11 cellular contexts compared by ENCODE assay signal in the genomic region with DNA sequence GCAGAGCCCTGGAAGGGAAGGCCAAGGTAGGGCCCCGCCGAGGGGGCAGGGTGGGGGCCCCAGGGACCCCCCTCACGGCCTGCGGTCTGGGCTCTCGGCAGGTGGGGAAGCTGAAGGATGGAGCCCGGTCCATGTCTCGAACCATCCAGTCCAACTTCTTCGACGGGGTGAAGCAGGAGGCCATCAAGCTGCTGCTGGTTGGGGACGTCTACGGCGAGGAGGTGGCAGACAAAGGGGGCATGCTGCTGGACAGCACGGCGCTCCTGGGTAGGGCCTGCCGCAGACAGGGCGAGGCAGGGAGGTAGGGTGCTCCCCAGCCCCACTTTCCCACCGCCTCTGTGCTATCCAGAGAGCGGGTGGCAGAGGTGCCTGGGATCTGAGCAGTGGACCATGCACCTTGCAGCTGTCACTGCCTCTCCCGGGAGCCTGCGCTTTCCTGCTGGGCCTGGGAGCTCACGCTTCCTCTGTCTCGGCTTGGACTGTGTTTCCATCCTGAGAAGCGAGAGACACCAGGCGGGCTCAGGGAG.
DNase-seq lines count a peak whose midpoint lies in the region; TF ChIP-seq lines count a peak whose summit lies in the region.
"Had no signal": no experiment of that assay in that cellular context is flagged by ENCODE, and none has a peak within 500 bp of the region (broad histone marks: within the 10 kb centered on the region; RNA-seq: fewer than 3 reads in every experiment).

No MANE protein-coding gene starts in this region.

- 0 out of 2 replicates have a peak, but pooled peaks cover 15% of the 10 kb centered on the region for H3K36me3 ChIP-seq in BLaER1
- H3K36me3 ChIP-seq in OCI-LY7 (ENCODE audit: insufficient read depth, low read length) = no peaks in the 10 kb centered on the region
- H3K36me3 ChIP-seq in tibial artery = peaks cover 6 to 55% (median 32%) of the 10 kb centered on the region in 3 donors

- H3K9me3 ChIP-seq in BLaER1 (peaks cover 11% of the 10 kb centered on the region), OCI-LY7 (ENCODE audit: low read length) (no peaks in the 10 kb centered on the region), tibial artery (no peaks in the 10 kb centered on the region)

- H3K9ac ChIP-seq in BLaER1 = no peak overlapping the region
- H3K9ac ChIP-seq: KMS-11 had no signal

- POLR2A ChIA-PET in OCI-LY7 (lab: Charles Lee) = interaction anchor here (1.0 kb wide), 1 partner anchor 316 kb away, joined by 3 read pairs; no protein-coding TSS in a partner anchor

- H3K4me3 ChIP-seq in BLaER1 (no peak overlapping the region), coronary artery (no peak overlapping the region), OCI-LY7 (ENCODE audit: low read depth, low read length, poor library complexity, severe bottlenecking) (no peak overlapping the region), tibial artery (no peak overlapping the region)

- DNase-seq in DMS79 (lab: John Stamatoyannopoulos, UW) (peak; percentile 35), DMS79 treated with DMSO at 0.1 percent for 48 hours (lab: John Stamatoyannopoulos, UW) (no peak), NCI-H2171 (lab: John Stamatoyannopoulos, UW) (peak; percentile 84), coronary artery (ENCODE audit: low spot score) (peak; percentile 73), OCI-LY7 (ENCODE audit: low spot score) (no peak), tibial artery (no peak)
- no peak for DNase-seq in activated naive CD4-positive, alpha-beta T cell treated with Interleukin-2 at 50 U/mL for 16 hours
- DNase-seq: NCI-H1436, NCI-H82 had no signal

- H3K27me3 ChIP-seq in BLaER1 (no peaks in the 10 kb centered on the region), tibial artery (no peaks in the 10 kb centered on the region)

- H4K20me1 ChIP-seq in BLaER1 (no peaks in the 10 kb centered on the region), OCI-LY7 (ENCODE audit: insufficient read depth, low read length) (no peaks in the 10 kb centered on the region)

- no peaks in the 10 kb centered on the region for H3K79me2 ChIP-seq in OCI-LY7 (ENCODE audit: insufficient read depth, low read depth, low read length)

- intact Hi-C loops in OCI-LY7 (cut with micrococcal nuclease; ENCODE audit: unreplicated experiment) = no loop called here
- intact Hi-C loops in tibial artery (cut with DNase I; ENCODE audit: low total_unique reads) = loop anchor here (5.0 kb wide), 1 partner anchor 82 kb away; the partner anchor contains the start of gene SYNJ2

- peak overlapping the region; percentile 53 for H3K4me2 ChIP-seq in BLaER1
- no peak overlapping the region for H3K4me2 ChIP-seq in OCI-LY7 (ENCODE audit: low read length)
- H3K4me2 ChIP-seq: KMS-11 had no signal

- H3K27ac ChIP-seq in BLaER1 (no peak overlapping the region), coronary artery (no peak overlapping the region), OCI-LY7 (ENCODE audit: low read depth, low read length, poor library complexity, severe bottlenecking) (no peak overlapping the region), tibial artery (no peak overlapping the region)
- H3K27ac ChIP-seq: KMS-11 had no signal

- CTCF ChIA-PET in OCI-LY7 (lab: Charles Lee; ENCODE audit: unreplicated experiment) = no interaction called here

- no peaks in the 10 kb centered on the region for H3K9me2 ChIP-seq in OCI-LY7 (ENCODE audit: insufficient read depth, low read length)

- peaks cover 38% of the 10 kb centered on the region for H3K4me1 ChIP-seq in BLaER1
- no peaks in the 10 kb centered on the region for H3K4me1 ChIP-seq in OCI-LY7 (ENCODE audit: insufficient read depth, low read length, poor library complexity, severe bottlenecking)
- H3K4me1 ChIP-seq in tibial artery = peaks cover 6 to 41% (median 29%) of the 10 kb centered on the region in 4 donors

- TF ChIP-seq CTCF in coronary artery (IDR thresholded peaks at IDR 0.05) = no peak
- TF ChIP-seq CTCF in OCI-LY7 (conservative IDR thresholded peaks at IDR 0.05; ENCODE audit: low read length) = no peak
- no peak for TF ChIP-seq CTCF in tibial artery (IDR thresholded peaks at IDR 0.05)

- no peak overlapping the region for H2AFZ ChIP-seq in OCI-LY7 (ENCODE audit: low read length)

- no TSS peak for BruUV-seq in OCI-LY7 (replicated peaks; lab: Mats Ljungman, UMichigan)

Comparison
In these comparisons a context has a peak if more than half of its experiments do, and no peak if none do; other contexts are left out.
1. DNase-seq: peak in DMS79 (single experiment), NCI-H2171 (single experiment) and coronary artery (single experiment); none in DMS79 treated with DMSO at 0.1 percent for 48 hours (single experiment), OCI-LY7 (single experiment), activated naive CD4-positive, alpha-beta T cell treated with Interleukin-2 at 50 U/mL for 16 hours (single experiment) and tibial artery (0 of 2).